In the genomic region with DNA sequence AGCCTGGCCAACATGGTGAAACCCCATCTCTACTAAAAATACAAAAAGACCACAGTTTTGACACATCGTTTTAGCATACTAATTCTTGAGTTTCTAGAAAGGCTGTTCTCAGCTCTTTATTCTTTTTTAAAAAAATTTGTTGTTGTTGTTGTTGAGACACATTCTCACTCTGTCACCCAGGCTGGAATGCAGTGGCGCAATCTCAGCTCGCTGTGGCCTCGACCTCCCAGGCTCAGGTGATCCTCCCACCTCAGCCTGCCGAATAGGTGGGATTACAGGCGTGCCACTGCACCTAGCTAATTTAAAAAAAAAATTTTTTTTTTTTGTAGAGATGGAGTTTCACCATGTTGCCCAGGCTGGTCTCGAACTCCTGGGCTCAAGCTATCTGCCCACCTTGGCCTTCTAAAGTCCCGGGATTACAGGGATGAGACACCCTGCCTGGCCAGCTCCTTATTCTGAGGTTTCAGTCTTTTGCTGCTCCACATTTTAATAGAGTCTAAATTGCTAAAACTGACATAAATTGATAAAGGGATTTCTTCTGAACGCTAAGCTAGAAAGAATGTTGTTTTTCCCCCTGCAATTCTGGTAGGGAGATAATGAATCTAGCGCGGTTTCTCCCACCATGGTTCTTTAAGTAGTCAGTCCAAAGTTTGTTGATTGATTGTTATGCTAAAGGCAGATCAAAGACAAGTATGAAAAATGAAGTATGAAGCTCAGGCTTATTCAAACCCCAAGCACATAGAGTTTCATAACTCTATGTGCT, we compare ENCODE assay signal across 1 cellular context.
TF ChIP-seq lines count a peak whose summit lies in the region.

No MANE protein-coding gene starts in this region.

TF ChIP-seq in GM23338, 12 proteins besides CTCF, POLR2A, EP300 and RAD21 (continued from another document):
- TF ChIP-seq, protein P1, sequence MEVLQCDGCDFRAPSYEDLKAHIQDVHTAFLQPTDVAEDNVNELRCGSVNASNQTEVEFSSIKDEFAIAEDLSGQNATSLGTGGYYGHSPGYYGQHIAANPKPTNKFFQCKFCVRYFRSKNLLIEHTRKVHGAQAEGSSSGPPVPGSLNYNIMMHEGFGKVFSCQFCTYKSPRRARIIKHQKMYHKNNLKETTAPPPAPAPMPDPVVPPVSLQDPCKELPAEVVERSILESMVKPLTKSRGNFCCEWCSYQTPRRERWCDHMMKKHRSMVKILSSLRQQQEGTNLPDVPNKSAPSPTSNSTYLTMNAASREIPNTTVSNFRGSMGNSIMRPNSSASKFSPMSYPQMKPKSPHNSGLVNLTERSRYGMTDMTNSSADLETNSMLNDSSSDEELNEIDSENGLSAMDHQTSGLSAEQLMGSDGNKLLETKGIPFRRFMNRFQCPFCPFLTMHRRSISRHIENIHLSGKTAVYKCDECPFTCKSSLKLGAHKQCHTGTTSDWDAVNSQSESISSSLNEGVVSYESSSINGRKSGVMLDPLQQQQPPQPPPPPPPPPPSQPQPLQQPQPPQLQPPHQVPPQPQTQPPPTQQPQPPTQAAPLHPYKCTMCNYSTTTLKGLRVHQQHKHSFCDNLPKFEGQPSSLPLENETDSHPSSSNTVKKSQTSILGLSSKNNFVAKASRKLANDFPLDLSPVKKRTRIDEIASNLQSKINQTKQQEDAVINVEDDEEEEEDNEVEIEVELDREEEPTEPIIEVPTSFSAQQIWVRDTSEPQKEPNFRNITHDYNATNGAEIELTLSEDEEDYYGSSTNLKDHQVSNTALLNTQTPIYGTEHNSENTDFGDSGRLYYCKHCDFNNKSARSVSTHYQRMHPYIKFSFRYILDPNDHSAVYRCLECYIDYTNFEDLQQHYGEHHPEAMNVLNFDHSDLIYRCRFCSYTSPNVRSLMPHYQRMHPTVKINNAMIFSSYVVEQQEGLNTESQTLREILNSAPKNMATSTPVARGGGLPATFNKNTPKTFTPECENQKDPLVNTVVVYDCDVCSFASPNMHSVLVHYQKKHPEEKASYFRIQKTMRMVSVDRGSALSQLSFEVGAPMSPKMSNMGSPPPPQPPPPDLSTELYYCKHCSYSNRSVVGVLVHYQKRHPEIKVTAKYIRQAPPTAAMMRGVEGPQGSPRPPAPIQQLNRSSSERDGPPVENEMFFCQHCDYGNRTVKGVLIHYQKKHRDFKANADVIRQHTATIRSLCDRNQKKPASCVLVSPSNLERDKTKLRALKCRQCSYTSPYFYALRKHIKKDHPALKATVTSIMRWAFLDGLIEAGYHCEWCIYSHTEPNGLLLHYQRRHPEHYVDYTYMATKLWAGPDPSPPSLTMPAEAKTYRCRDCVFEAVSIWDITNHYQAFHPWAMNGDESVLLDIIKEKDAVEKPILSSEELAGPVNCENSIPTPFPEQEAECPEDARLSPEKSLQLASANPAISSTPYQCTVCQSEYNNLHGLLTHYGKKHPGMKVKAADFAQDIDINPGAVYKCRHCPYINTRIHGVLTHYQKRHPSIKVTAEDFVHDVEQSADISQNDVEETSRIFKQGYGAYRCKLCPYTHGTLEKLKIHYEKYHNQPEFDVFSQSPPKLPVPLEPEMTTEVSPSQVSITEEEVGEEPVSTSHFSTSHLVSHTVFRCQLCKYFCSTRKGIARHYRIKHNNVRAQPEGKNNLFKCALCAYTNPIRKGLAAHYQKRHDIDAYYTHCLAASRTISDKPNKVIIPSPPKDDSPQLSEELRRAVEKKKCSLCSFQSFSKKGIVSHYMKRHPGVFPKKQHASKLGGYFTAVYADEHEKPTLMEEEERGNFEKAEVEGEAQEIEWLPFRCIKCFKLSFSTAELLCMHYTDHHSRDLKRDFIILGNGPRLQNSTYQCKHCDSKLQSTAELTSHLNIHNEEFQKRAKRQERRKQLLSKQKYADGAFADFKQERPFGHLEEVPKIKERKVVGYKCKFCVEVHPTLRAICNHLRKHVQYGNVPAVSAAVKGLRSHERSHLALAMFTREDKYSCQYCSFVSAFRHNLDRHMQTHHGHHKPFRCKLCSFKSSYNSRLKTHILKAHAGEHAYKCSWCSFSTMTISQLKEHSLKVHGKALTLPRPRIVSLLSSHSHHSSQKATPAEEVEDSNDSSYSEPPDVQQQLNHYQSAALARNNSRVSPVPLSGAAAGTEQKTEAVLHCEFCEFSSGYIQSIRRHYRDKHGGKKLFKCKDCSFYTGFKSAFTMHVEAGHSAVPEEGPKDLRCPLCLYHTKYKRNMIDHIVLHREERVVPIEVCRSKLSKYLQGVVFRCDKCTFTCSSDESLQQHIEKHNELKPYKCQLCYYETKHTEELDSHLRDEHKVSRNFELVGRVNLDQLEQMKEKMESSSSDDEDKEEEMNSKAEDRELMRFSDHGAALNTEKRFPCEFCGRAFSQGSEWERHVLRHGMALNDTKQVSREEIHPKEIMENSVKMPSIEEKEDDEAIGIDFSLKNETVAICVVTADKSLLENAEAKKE (CRISPR knock-in tag; IDR thresholded peaks at IDR 0.05): no peak
- TF ChIP-seq EZH2 (IDR thresholded peaks at IDR 0.05; ENCODE audit: low read depth, unreplicated experiment): no peak
- no peak for TF ChIP-seq ZNF114 (CRISPR knock-in tag; IDR thresholded peaks at IDR 0.05)
- no peak for TF ChIP-seq CREB1 (CRISPR knock-in tag; IDR thresholded peaks at IDR 0.05; ENCODE audit: low read depth)
- TF ChIP-seq, protein P2, sequence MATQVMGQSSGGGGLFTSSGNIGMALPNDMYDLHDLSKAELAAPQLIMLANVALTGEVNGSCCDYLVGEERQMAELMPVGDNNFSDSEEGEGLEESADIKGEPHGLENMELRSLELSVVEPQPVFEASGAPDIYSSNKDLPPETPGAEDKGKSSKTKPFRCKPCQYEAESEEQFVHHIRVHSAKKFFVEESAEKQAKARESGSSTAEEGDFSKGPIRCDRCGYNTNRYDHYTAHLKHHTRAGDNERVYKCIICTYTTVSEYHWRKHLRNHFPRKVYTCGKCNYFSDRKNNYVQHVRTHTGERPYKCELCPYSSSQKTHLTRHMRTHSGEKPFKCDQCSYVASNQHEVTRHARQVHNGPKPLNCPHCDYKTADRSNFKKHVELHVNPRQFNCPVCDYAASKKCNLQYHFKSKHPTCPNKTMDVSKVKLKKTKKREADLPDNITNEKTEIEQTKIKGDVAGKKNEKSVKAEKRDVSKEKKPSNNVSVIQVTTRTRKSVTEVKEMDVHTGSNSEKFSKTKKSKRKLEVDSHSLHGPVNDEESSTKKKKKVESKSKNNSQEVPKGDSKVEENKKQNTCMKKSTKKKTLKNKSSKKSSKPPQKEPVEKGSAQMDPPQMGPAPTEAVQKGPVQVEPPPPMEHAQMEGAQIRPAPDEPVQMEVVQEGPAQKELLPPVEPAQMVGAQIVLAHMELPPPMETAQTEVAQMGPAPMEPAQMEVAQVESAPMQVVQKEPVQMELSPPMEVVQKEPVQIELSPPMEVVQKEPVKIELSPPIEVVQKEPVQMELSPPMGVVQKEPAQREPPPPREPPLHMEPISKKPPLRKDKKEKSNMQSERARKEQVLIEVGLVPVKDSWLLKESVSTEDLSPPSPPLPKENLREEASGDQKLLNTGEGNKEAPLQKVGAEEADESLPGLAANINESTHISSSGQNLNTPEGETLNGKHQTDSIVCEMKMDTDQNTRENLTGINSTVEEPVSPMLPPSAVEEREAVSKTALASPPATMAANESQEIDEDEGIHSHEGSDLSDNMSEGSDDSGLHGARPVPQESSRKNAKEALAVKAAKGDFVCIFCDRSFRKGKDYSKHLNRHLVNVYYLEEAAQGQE (IDR thresholded peaks at IDR 0.05; ENCODE audit: unreplicated experiment): no peak
